In the genomic region with DNA sequence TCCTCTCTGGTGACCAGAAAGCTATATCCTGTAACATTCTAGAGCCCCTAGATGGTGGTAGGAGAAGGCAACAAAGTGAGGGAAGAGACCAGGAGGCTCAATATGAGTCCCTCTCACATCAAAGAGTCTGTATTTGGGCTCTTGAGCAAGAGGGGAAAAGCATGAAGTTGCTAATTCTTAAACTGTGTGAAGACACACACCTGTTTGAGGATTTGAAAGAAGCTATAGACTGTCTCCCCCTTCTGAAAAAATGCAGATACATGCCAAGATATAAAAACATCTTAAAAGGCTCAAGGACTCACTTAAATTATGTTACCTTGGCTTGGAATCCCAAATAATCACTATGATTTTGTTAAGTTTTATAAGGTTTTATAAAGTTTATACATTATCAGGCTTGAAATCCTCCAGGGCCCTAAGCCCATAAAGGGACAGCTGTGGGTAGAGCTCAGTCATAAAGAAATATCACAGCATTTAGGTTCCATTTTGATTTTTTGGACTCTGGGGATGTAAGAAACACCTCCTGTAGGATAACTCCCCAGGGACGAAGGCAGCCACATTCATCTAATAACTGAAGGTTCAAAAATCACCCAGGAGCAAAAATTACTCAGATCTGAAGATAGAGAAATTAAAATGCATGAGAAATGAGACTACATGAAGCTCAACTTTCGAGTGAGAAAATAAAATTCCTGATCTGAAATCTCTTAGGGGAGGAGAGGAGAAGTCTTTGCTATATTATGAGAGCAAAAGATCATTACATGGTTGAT, we compare ENCODE assay signal across 16 cellular contexts.
DNase-seq lines count a peak whose midpoint lies in the region; ATAC-seq and TF ChIP-seq lines count a peak whose summit lies in the region.
"Had no signal": no experiment of that assay in that cellular context is flagged by ENCODE, and none has a peak within 500 bp of the region (broad histone marks: within the 10 kb centered on the region; RNA-seq: fewer than 3 reads in every experiment).

No MANE protein-coding gene starts in this region.

- 86 to 91% methylated on average over 2 of the region's 2 CpGs for WGBS in upper lobe of left lung, 2 donors

- H3F3A ChIP-seq in MM.1S (ENCODE audit: insufficient read depth, low read length), result no peaks in the 10 kb centered on the region

- H3K27ac ChIP-seq in MM.1S (ENCODE audit: low read length) (no peak overlapping the region), foreskin keratinocyte (no peak overlapping the region), upper lobe of left lung (no peak overlapping the region)
- H3K27ac ChIP-seq: HL-60, RWPE1, SJCRH30 had no signal

- TF ChIP-seq CTCF in GM12865 (IDR thresholded peaks at IDR 0.05; ENCODE audit: insufficient read depth, low read depth, low read length, missing control alignments), result no peak
- peak; percentile 34 for TF ChIP-seq CTCF in MM.1S (IDR thresholded peaks at IDR 0.05; ENCODE audit: low read length)
- peak; percentile 15 for TF ChIP-seq CTCF in foreskin keratinocyte (conservative IDR thresholded peaks at IDR 0.05)
- TF ChIP-seq CTCF in Calu3 (IDR thresholded peaks at IDR 0.05; ENCODE audit: unreplicated experiment), result no peak
- no peak for TF ChIP-seq CTCF in upper lobe of left lung (IDR thresholded peaks at IDR 0.05)

- H3K36me3 Mint-ChIP-seq in Calu3 (ENCODE audit: insufficient read depth, unreplicated experiment), result no peaks in the 10 kb centered on the region
- H3K36me3 Mint-ChIP-seq: CD8-positive, alpha-beta T cell had no signal

- DNase-seq in GM12865 (ENCODE audit: low read depth), result peak; percentile 42
- DNase-seq in MM.1S, result no peak
- no peak for DNase-seq in foreskin keratinocyte
- DNase-seq in Calu3, result no peak
- DNase-seq in upper lobe of left lung, result no peak
- DNase-seq: CD8-positive, alpha-beta T cell; H7; NCI-H146; NCI-H2081 treated with DMSO at 0.1 percent for 48 hours; SJCRH30 had no signal

- peaks cover 39% of the 10 kb centered on the region for H3K27me3 Mint-ChIP-seq in Calu3 (ENCODE audit: unreplicated experiment)

- intact Hi-C loops in Calu3 (cut with micrococcal nuclease; ENCODE audit: unreplicated experiment), result no loop called here

- BruUV-seq in Calu3 (replicated peaks; lab: Mats Ljungman, UMichigan), result no TSS peak

- peaks cover 12% of the 10 kb centered on the region for H3K4me1 ChIP-seq in MM.1S (ENCODE audit: low read length)
- H3K4me1 ChIP-seq in foreskin keratinocyte, result no peaks in the 10 kb centered on the region
- H3K4me1 ChIP-seq in upper lobe of left lung, result peaks cover 0 to under 1% (median under 1%) of the 10 kb centered on the region in 4 donors
- H3K4me1 ChIP-seq: SJCRH30 had no signal

- H3K4me3 Mint-ChIP-seq in Calu3 (ENCODE audit: low read depth, unreplicated experiment), result no peak overlapping the region
- H3K4me3 Mint-ChIP-seq: B cell; CD8-positive, alpha-beta T cell had no signal

- TF ChIP-seq EP300 in upper lobe of left lung (IDR thresholded peaks at IDR 0.05), result no peak

- H3K27me3 ChIP-seq in MM.1S (replicated peaks; ENCODE audit: insufficient read depth, low read length), result no peaks in the 10 kb centered on the region
- no peaks in the 10 kb centered on the region for H3K27me3 ChIP-seq in foreskin keratinocyte
- no peaks in the 10 kb centered on the region for H3K27me3 ChIP-seq in upper lobe of left lung
- H3K27me3 ChIP-seq: SJCRH30 had no signal

- H3K79me2 ChIP-seq in MM.1S (ENCODE audit: low read length), result no peaks in the 10 kb centered on the region

- H4K20me1 ChIP-seq in MM.1S (ENCODE audit: insufficient read depth, low read length), result no peaks in the 10 kb centered on the region

- H3K9me3 Mint-ChIP-seq in Calu3 (ENCODE audit: low read depth, unreplicated experiment), result no peaks in the 10 kb centered on the region
- H3K9me3 Mint-ChIP-seq: CD8-positive, alpha-beta T cell had no signal

- no peak overlapping the region for H3K4me2 ChIP-seq in MM.1S (ENCODE audit: low read depth, low read length)

- peak; percentile 37 for ATAC-seq in GM19025 (IDR thresholded peaks at IDR 0.05; ENCODE audit: low read depth, unreplicated experiment)
- no peak for ATAC-seq in foreskin keratinocyte
- ATAC-seq in GM18873 (IDR thresholded peaks at IDR 0.05; ENCODE audit: low FRiP score, unreplicated experiment), result no peak
- no peak for ATAC-seq in upper lobe of left lung (ENCODE audit: low FRiP score in 2 of 2)
- ATAC-seq: CD8-positive, alpha-beta T cell; K562 had no signal

- no peak overlapping the region for H3K4me3 ChIP-seq in GM12865 (ENCODE audit: low read depth, low read length)
- no peak overlapping the region for H3K4me3 ChIP-seq in MM.1S (ENCODE audit: low read length)
- no peak overlapping the region for H3K4me3 ChIP-seq in upper lobe of left lung
- H3K4me3 ChIP-seq: K562, SJCRH30 had no signal

- H3K4me1 Mint-ChIP-seq in Calu3 (ENCODE audit: low read depth, unreplicated experiment), result peaks cover 4% of the 10 kb centered on the region

- no peak for TF ChIP-seq POLR2A in upper lobe of left lung (IDR thresholded peaks at IDR 0.05)

- H3K27ac Mint-ChIP-seq in Calu3 (ENCODE audit: unreplicated experiment), result no peak overlapping the region
- H3K27ac Mint-ChIP-seq: B cell; CD8-positive, alpha-beta T cell had no signal

- no peak overlapping the region for H2AFZ ChIP-seq in MM.1S (ENCODE audit: low read length)

- no peak overlapping the region for H3K9ac ChIP-seq in MM.1S (ENCODE audit: low read length)

- H3K9me3 ChIP-seq in MM.1S (replicated peaks; ENCODE audit: insufficient read depth, low read length) (no peaks in the 10 kb centered on the region), upper lobe of left lung (no peaks in the 10 kb centered on the region)
- H3K9me3 ChIP-seq: SJCRH30 had no signal

- H3K9me2 ChIP-seq in MM.1S (replicated peaks; ENCODE audit: insufficient read depth, low read length), result no peaks in the 10 kb centered on the region

- CTCF ChIA-PET in Calu3 (lab: Charles Lee), result interaction anchor here (0.6 kb wide), 1 partner anchor 9 kb away, joined by 3 read pairs; no protein-coding TSS in a partner anchor

- H3K36me3 ChIP-seq in MM.1S (replicated peaks; ENCODE audit: insufficient read depth, low read length) (no peaks in the 10 kb centered on the region), upper lobe of left lung (no peaks in the 10 kb centered on the region)
- H3K36me3 ChIP-seq: SJCRH30 had no signal

Comparison
In these comparisons a context has a peak if more than half of its experiments do, and no peak if none do; other contexts are left out.
1. CTCF ChIP-seq: peak in MM.1S (single experiment) and foreskin keratinocyte (single experiment); none in GM12865 (single experiment), Calu3 (single experiment) and upper lobe of left lung (0 of 6).